ENCODE assay signal across 8 cellular contexts in the genomic region with DNA sequence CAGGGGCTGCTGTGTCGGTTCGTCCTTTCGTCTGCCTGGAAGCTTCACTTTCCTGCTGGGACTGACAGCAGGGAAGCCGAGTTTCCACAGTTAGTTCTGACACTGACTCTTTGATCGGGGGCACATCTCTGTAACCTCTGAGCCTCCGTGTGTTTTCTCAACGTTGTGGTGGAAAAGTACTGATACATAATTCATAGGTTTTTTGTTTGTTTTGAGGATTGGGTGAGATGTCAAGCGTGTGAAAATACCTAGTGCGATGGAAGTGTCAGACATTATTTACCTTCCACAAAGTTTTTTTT. TPM values are rescaled to one million over a fixed set of nuclear protein-coding genes. Genes with fewer than 3 reads are reported as not detected.
DNase-seq lines count a peak whose midpoint lies in the region; ATAC-seq and TF ChIP-seq lines count a peak whose summit lies in the region.

No MANE protein-coding gene starts in this region.

- peak overlapping the region; percentile 82 for H3K4me2 ChIP-seq in Loucy (ENCODE audit: low read depth, low read length, poor library complexity, severe bottlenecking)

- ATAC-seq in GM18508 (IDR thresholded peaks at IDR 0.05; ENCODE audit: insufficient read depth, unreplicated experiment), result peak; percentile 3
- ATAC-seq in naive thymus-derived CD4-positive, alpha-beta T cell, result no peak
- ATAC-seq in HG03439 (IDR thresholded peaks at IDR 0.05; ENCODE audit: unreplicated experiment), result no peak
- no peak for ATAC-seq in GM19452 (IDR thresholded peaks at IDR 0.05; ENCODE audit: unreplicated experiment)

- no peaks in the 10 kb centered on the region for H3F3A ChIP-seq in Loucy (ENCODE audit: low read depth)

- H3K27ac ChIP-seq in cingulate gyrus (ENCODE audit: low read depth, low read length), result peak overlapping the region; percentile 60
- H3K27ac ChIP-seq in naive thymus-derived CD4-positive, alpha-beta T cell (ENCODE audit: low read depth, low read length), result peak overlapping the region; percentile 99

- H3K27me3 Mint-ChIP-seq in naive thymus-derived CD4-positive, alpha-beta T cell, result no peaks in the 10 kb centered on the region

- no peaks in the 10 kb centered on the region for H3K9me3 ChIP-seq in Loucy (ENCODE audit: insufficient read depth, low read depth, low read length)
- no peaks in the 10 kb centered on the region for H3K9me3 ChIP-seq in naive thymus-derived CD4-positive, alpha-beta T cell (ENCODE audit: control insufficient read depth in 2 of 3, low read length in 3 of 3)

- intact Hi-C loops in naive thymus-derived CD4-positive, alpha-beta T cell (cut with micrococcal nuclease), result loop anchor here (2.0 to 10.0 kb wide), 10 partner anchors 37 to 1862 kb away; a partner anchor contains a TSS

- H3K9me2 ChIP-seq in Loucy (replicated peaks; ENCODE audit: low read depth, low read length), result no peaks in the 10 kb centered on the region

- POLR2A ChIA-PET in naive thymus-derived CD4-positive, alpha-beta T cell (lab: Charles Lee), result interaction anchor here (0.6 to 1.7 kb wide), 9 partner anchors 21 to 1754 kb away, joined by 3 to 8 read pairs (median 3); a partner anchor contains a TSS

- peak overlapping the region; percentile 89 to 99 (median 97) for H3K27ac Mint-ChIP-seq in naive thymus-derived CD4-positive, alpha-beta T cell

- peaks cover 0 to 1% (median 0%) of the 10 kb centered on the region in 11 donors for H3K9me3 Mint-ChIP-seq in naive thymus-derived CD4-positive, alpha-beta T cell

- H2AFZ ChIP-seq in Loucy (ENCODE audit: low read length), result peak overlapping the region; percentile 100

- peaks cover 34% of the 10 kb centered on the region for H3K4me1 ChIP-seq in Loucy (ENCODE audit: insufficient read depth, low read length, poor library complexity, severe bottlenecking)
- peaks cover 4% of the 10 kb centered on the region in 2 donors for H3K4me1 ChIP-seq in naive thymus-derived CD4-positive, alpha-beta T cell (ENCODE audit: control insufficient read depth in 2 of 2, insufficient read depth in 2 of 2, low read length in 2 of 2)

- no peaks in the 10 kb centered on the region for H3K27me3 ChIP-seq in Loucy (ENCODE audit: insufficient read depth, low read length, poor library complexity, severe bottlenecking)
- H3K27me3 ChIP-seq in naive thymus-derived CD4-positive, alpha-beta T cell (ENCODE audit: control insufficient read depth in 2 of 2, insufficient read depth in 2 of 2, low read length in 2 of 2), result no peaks in the 10 kb centered on the region

- CTCF ChIA-PET in naive thymus-derived CD4-positive, alpha-beta T cell (lab: Charles Lee), result interaction anchor here (0.6 to 2.1 kb wide), 3 partner anchors 218 to 764 kb away, joined by 3 to 4 read pairs (median 3); no protein-coding TSS in a partner anchor

- H3K9ac ChIP-seq in Loucy (ENCODE audit: low read depth, low read length, poor library complexity, severe bottlenecking), result peak overlapping the region; percentile 97

- no peak for TF ChIP-seq CTCF in Loucy (conservative IDR thresholded peaks at IDR 0.05; ENCODE audit: low read length)

- peak overlapping the region; percentile 92 for H3K4me3 ChIP-seq in Loucy (ENCODE audit: low read length, poor library complexity, severe bottlenecking)
- H3K4me3 ChIP-seq in naive thymus-derived CD4-positive, alpha-beta T cell (ENCODE audit: low read length), result peak overlapping the region; percentile 74

- peaks cover 11 to 36% (median 30%) of the 10 kb centered on the region in 7 donors for H3K4me1 Mint-ChIP-seq in naive thymus-derived CD4-positive, alpha-beta T cell

- H4K20me1 ChIP-seq in Loucy (ENCODE audit: insufficient read depth, low read length, poor library complexity, severe bottlenecking), result no peaks in the 10 kb centered on the region

- peaks cover 55% of the 10 kb centered on the region for H3K79me2 ChIP-seq in Loucy (ENCODE audit: insufficient read depth, low read length)

- peaks cover 0 to 12% (median 10%) of the 10 kb centered on the region in 5 donors for H3K36me3 Mint-ChIP-seq in naive thymus-derived CD4-positive, alpha-beta T cell

- H3K36me3 ChIP-seq in Loucy (ENCODE audit: insufficient read depth, low read length), result no peaks in the 10 kb centered on the region
- peaks cover 0 to 19% (median 0%) of the 10 kb centered on the region in 3 experiments for H3K36me3 ChIP-seq in naive thymus-derived CD4-positive, alpha-beta T cell (ENCODE audit: control insufficient read depth in 2 of 3, insufficient read depth in 3 of 3, low read length in 3 of 3)

- DNase-seq in naive thymus-derived CD4-positive, alpha-beta T cell, result no peak
- DNase-seq in NCI-H2081 treated with DMSO at 0.1 percent for 48 hours (lab: John Stamatoyannopoulos, UW) (no peak), UCSD-AML1 (lab: John Stamatoyannopoulos, UW; ENCODE audit: unreplicated experiment) (no peak)

- peak overlapping the region; percentile 89 to 99 (median 96) for H3K4me3 Mint-ChIP-seq in naive thymus-derived CD4-positive, alpha-beta T cell

RNA-seq across cellular contexts. Expression of a gene that starts 0.5 kb away (rescaled TPM):
- total RNA-seq in naive thymus-derived CD4-positive, alpha-beta T cell, result 10 to 100 TPM in 4 of 5 experiments, 1 to 10 TPM in 1; 9.9 to 13.8 (median 12.5) TPM
- polyA plus RNA-seq in naive thymus-derived CD4-positive, alpha-beta T cell, result 1 to 10 TPM; 3.0 to 5.4 TPM
